ENCODE assay signal across 13 cellular contexts in genomic region chr11:59901306-59901705, GRCh38. TPM values are rescaled to one million over a fixed set of nuclear protein-coding genes. Genes with fewer than 3 reads are reported as not detected.
DNase-seq lines count a peak whose midpoint lies in the region; ATAC-seq and TF ChIP-seq lines count a peak whose summit lies in the region.
"Had no signal": no experiment of that assay in that cellular context is flagged by ENCODE, and none has a peak within 500 bp of the region (broad histone marks: within the 10 kb centered on the region; RNA-seq: fewer than 3 reads in every experiment).

No MANE protein-coding gene starts in this region.

- H3K27me3 ChIP-seq in HCT116 (ENCODE audit: insufficient read depth, low read length) (no peaks in the 10 kb centered on the region), SJCRH30 (no peaks in the 10 kb centered on the region), prostate gland (replicated peaks; ENCODE audit: insufficient read depth) (no peaks in the 10 kb centered on the region)
- H3K27me3 ChIP-seq in CD4-positive, alpha-beta memory T cell (ENCODE audit: insufficient read depth, low read length) = no peaks in the 10 kb centered on the region
- H3K27me3 ChIP-seq: Peyer's patch had no signal

- CTCF ChIA-PET in HCT116 (lab: Charles Lee) = interaction anchor here (2.4 kb wide), 1 partner anchor 18 kb away, joined by 8 read pairs; no protein-coding TSS in a partner anchor
- CTCF ChIA-PET in CD4-positive, alpha-beta memory T cell (lab: Charles Lee; ENCODE audit: partially characterized antibody) = no interaction called here

- RAD21 ChIA-PET in HCT116 (lab: Charles Lee; ENCODE audit: low non-redundant PET in 1 of 2, low total read pairs in 2 of 2, uncharacterized antibody in 2 of 2, unreplicated experiment in 2 of 2) = no interaction called here

- H3K36me3 Mint-ChIP-seq in CD4-positive, alpha-beta memory T cell = no peaks in the 10 kb centered on the region

- H3K36me3 ChIP-seq in HCT116 (ENCODE audit: control insufficient read depth in 1 of 2, insufficient read depth in 2 of 2, low read length in 2 of 2) (no peaks in the 10 kb centered on the region), SJCRH30 (no peaks in the 10 kb centered on the region), prostate gland (no peaks in the 10 kb centered on the region)
- no peaks in the 10 kb centered on the region for H3K36me3 ChIP-seq in CD4-positive, alpha-beta memory T cell (ENCODE audit: insufficient read depth, low read length)
- H3K36me3 ChIP-seq: Peyer's patch had no signal

- intact Hi-C loops in HCT116 (cut with micrococcal nuclease) = no loop called here
- intact Hi-C loops in prostate gland (cut with DNase I) = no loop called here
- intact Hi-C loops in CD4-positive, alpha-beta memory T cell (cut with micrococcal nuclease) = no loop called here

- H2AFZ ChIP-seq in HCT116 (ENCODE audit: low read depth, low read length, poor library complexity, severe bottlenecking) = peak overlapping the region; percentile 50

- 13% methylated on average over 1 of the region's 1 CpG for WGBS in prostate gland

- H4K20me1 ChIP-seq in HCT116 (ENCODE audit: insufficient read depth) = no peaks in the 10 kb centered on the region

- peaks cover 0 to 6% (median 1%) of the 10 kb centered on the region in 8 donors for H3K9me3 Mint-ChIP-seq in CD4-positive, alpha-beta memory T cell

- POLR2A ChIA-PET in HCT116 (lab: Charles Lee) = no interaction called here
- POLR2A ChIA-PET in CD4-positive, alpha-beta memory T cell (lab: Charles Lee; ENCODE audit: partially characterized antibody) = no interaction called here

- H3K9me3 ChIP-seq in HCT116 (ENCODE audit: control insufficient read depth in 1 of 2, insufficient read depth in 1 of 2, low read depth in 1 of 2, low read length in 2 of 2) (no peaks in the 10 kb centered on the region), SJCRH30 (replicated peaks) (no peaks in the 10 kb centered on the region; the same call in 1 of the 2 replicates), prostate gland (no peaks in the 10 kb centered on the region)
- H3K9me3 ChIP-seq in CD4-positive, alpha-beta memory T cell (ENCODE audit: control insufficient read depth in 1 of 2, low read length in 2 of 2) = no peaks in the 10 kb centered on the region
- H3K9me3 ChIP-seq: Peyer's patch had no signal

- no peaks in the 10 kb centered on the region for H3K9me2 ChIP-seq in HCT116 (ENCODE audit: insufficient read depth)

- DNase-seq in HCT116 (ENCODE audit: low read depth, low spot score) = peak; percentile 22
- peak; percentile 39 to 60 for DNase-seq in SJCRH30
- peak; percentile 92 for DNase-seq in pulmonary artery endothelial cell (ENCODE audit: low read depth, low spot score)
- DNase-seq in prostate gland (ENCODE audit: low spot score) = no peak
- DNase-seq in CD4-positive, alpha-beta memory T cell = no peak
- DNase-seq: midbrain; NCI-H2171; Peyer's patch; stimulated activated CD8-positive, alpha-beta memory T cell treated with anti-CD3 and anti-CD28 coated beads, Interleukin-4, amount 100 ng/mL, for 48 hours had no signal

- no peak for TF ChIP-seq RAD21 in HCT116 (IDR thresholded peaks at IDR 0.05; ENCODE audit: low read depth)

- H3K4me1 ChIP-seq in HCT116 (ENCODE audit: control insufficient read depth in 1 of 2, insufficient read depth in 2 of 2, low read length in 2 of 2) = peaks cover 7 to 20% of the 10 kb centered on the region in 2 experiments; a peak in 3 of 4 replicates
- peaks cover 14% of the 10 kb centered on the region for H3K4me1 ChIP-seq in SJCRH30
- H3K4me1 ChIP-seq in prostate gland (replicated peaks) = no peaks in the 10 kb centered on the region
- no peaks in the 10 kb centered on the region for H3K4me1 ChIP-seq in CD4-positive, alpha-beta memory T cell (ENCODE audit: insufficient read depth, low read length)
- H3K4me1 ChIP-seq: Peyer's patch had no signal

- peak overlapping the region; percentile 3; the same call in 1 of the 2 replicates for H3K9ac ChIP-seq in HCT116 (ENCODE audit: low read length)

- H3K4me3 ChIP-seq in HCT116 (replicated peaks in 1 of 2; ENCODE audit: low read depth in 1 of 2, low read length in 2 of 2) (peak overlapping the region in 1 of 2 experiments; percentile 3; a peak in 1 of 4 replicates), SJCRH30 (no peak overlapping the region), prostate gland (no peak overlapping the region)
- no peak overlapping the region for H3K4me3 ChIP-seq in CD4-positive, alpha-beta memory T cell (ENCODE audit: low read length in 2 of 2)
- H3K4me3 ChIP-seq: Peyer's patch had no signal

- no peak overlapping the region for H3K4me3 Mint-ChIP-seq in CD4-positive, alpha-beta memory T cell

- peak overlapping the region; percentile 31 for H3K4me2 ChIP-seq in HCT116 (ENCODE audit: low read length)

- H3K79me2 ChIP-seq in HCT116 (ENCODE audit: insufficient read depth, low read length) = no peaks in the 10 kb centered on the region

- ATAC-seq in HCT116 (peak; percentile 58; the same call in 1 of the 2 replicates), esophagus mucosa (peak; percentile 78), GM19351 (IDR thresholded peaks at IDR 0.05; ENCODE audit: unreplicated experiment) (no peak), HG02610 (IDR thresholded peaks at IDR 0.05; ENCODE audit: unreplicated experiment) (no peak)

- H3K4me1 Mint-ChIP-seq in CD4-positive, alpha-beta memory T cell = peaks cover 0 to 3% (median 0%) of the 10 kb centered on the region in 4 donors

- H3K27ac ChIP-seq in HCT116 (ENCODE audit: low read depth, low read length) (no peak overlapping the region), SJCRH30 (peak overlapping the region; percentile 56), prostate gland (no peak overlapping the region)
- H3K27ac ChIP-seq in CD4-positive, alpha-beta memory T cell (ENCODE audit: low read depth, low read length) = no peak overlapping the region
- H3K27ac ChIP-seq: Peyer's patch had no signal

- TF ChIP-seq CTCF in HCT116 (IDR thresholded peaks at IDR 0.05 in 2 of 3, conservative IDR thresholded peaks at IDR 0.05 in 1 of 3; ENCODE audit: borderline replicate concordance in 1 of 3, insufficient read depth in 1 of 3, low read depth in 2 of 3, low read length in 2 of 3) (no peak), prostate gland (IDR thresholded peaks at IDR 0.05) (no peak)

- peaks cover 2% of the 10 kb centered on the region in 2 donors for H3K27me3 Mint-ChIP-seq in CD4-positive, alpha-beta memory T cell

- BruUV-seq in HCT116 (replicated peaks; lab: Mats Ljungman, UMichigan) = no TSS peak

- no peak overlapping the region for H3K27ac Mint-ChIP-seq in CD4-positive, alpha-beta memory T cell

- TF ChIP-seq POLR2A in HCT116 (IDR thresholded peaks at IDR 0.05; ENCODE audit: borderline replicate concordance, extremely low read depth, insufficient read depth, insufficient read length) (no peak), prostate gland (IDR thresholded peaks at IDR 0.05) (no peak)

TF ChIP-seq in HCT116, 20 proteins besides CTCF, POLR2A, EP300 and RAD21 (continues in another document):
- TF ChIP-seq ZBTB33 (IDR thresholded peaks at IDR 0.05; ENCODE audit: extremely low read depth, insufficient replicate concordance, low read length) = no peak
- TF ChIP-seq SP1 (IDR thresholded peaks at IDR 0.05; ENCODE audit: low read depth) = no peak; the same call in 1 of the 2 replicates
- no peak for TF ChIP-seq SIN3A (IDR thresholded peaks at IDR 0.05; ENCODE audit: low read depth)
- TF ChIP-seq CEBPB (IDR thresholded peaks at IDR 0.05; ENCODE audit: low read depth) = no peak
- no peak for TF ChIP-seq FOSL1 (IDR thresholded peaks at IDR 0.05; ENCODE audit: low read depth)
- no peak for TF ChIP-seq MAX (IDR thresholded peaks at IDR 0.05)

RNA-seq across cellular contexts. Expression of gene OOSP3, which starts 22.7 kb away (rescaled TPM):
- not detected for total RNA-seq in HCT116 (2021; ENCODE audit: unreplicated experiment)
- not detected in 2 replicates for polyA plus RNA-seq in HCT116 (2012)
- total RNA-seq in SJCRH30 (2014; rRNA removed; shearing (Covaris generic)) = not detected in 2 replicates
- total RNA-seq in esophagus mucosa = not detected
- not detected in 2 replicates for total RNA-seq in pulmonary artery endothelial cell
- total RNA-seq in prostate gland = not detected
- not detected for total RNA-seq in CD4-positive, alpha-beta memory T cell
- polyA plus RNA-seq in CD4-positive, alpha-beta memory T cell = not detected
- total RNA-seq: cerebellum, Peyer's patch had no signal

RNA-seq across cellular contexts. Expression of gene TCN1, which starts 35.0 kb away (rescaled TPM):
- total RNA-seq in HCT116 (2021; ENCODE audit: unreplicated experiment) (1.7 TPM), esophagus mucosa (45.8 TPM), pulmonary artery endothelial cell (not detected in 2 replicates), prostate gland (1 to 10 TPM; 1.0 to 8.1 TPM)
- 1.6 and 1.8 TPM in 2 replicates for polyA plus RNA-seq in HCT116 (2012)
- not detected in 2 replicates for total RNA-seq in SJCRH30 (2014; rRNA removed; shearing (Covaris generic))
- total RNA-seq in CD4-positive, alpha-beta memory T cell = under 1 TPM; 0.38 to 0.42 TPM
- polyA plus RNA-seq in CD4-positive, alpha-beta memory T cell = not detected
- total RNA-seq: cerebellum, Peyer's patch had no signal

RNA-seq across cellular contexts. Expression of gene OOSP1, which starts 36.9 kb away (rescaled TPM):
- not detected for total RNA-seq in HCT116 (2021; ENCODE audit: unreplicated experiment)
- not detected in 2 replicates for polyA plus RNA-seq in HCT116 (2012)
- not detected in 2 replicates for total RNA-seq in SJCRH30 (2014; rRNA removed; shearing (Covaris generic))
- not detected for total RNA-seq in esophagus mucosa
- not detected in 2 replicates for total RNA-seq in pulmonary artery endothelial cell
- total RNA-seq in prostate gland = not detected
- total RNA-seq in CD4-positive, alpha-beta memory T cell = not detected
- not detected for polyA plus RNA-seq in CD4-positive, alpha-beta memory T cell
- total RNA-seq: cerebellum, Peyer's patch had no signal

RNA-seq across cellular contexts. Expression of gene CBLIF, which starts 56.0 kb away (rescaled TPM):
- total RNA-seq in HCT116 (2021; ENCODE audit: unreplicated experiment) = not detected
- polyA plus RNA-seq in HCT116 (2012) = not detected in 2 replicates
- total RNA-seq in SJCRH30 (2014; rRNA removed; shearing (Covaris generic)) = not detected in 2 replicates
- not detected for total RNA-seq in esophagus mucosa
- total RNA-seq in pulmonary artery endothelial cell = not detected in 2 replicates
- not detected for total RNA-seq in prostate gland
- total RNA-seq in CD4-positive, alpha-beta memory T cell = not detected
- polyA plus RNA-seq in CD4-positive, alpha-beta memory T cell = not detected
- total RNA-seq: cerebellum, Peyer's patch had no signal

Comparison
In these comparisons a context has a peak if more than half of its experiments do, and no peak if none do; other contexts are left out.
1. ATAC-seq: peak in HCT116 (single experiment) and esophagus mucosa (single experiment); none in GM19351 (single experiment) and HG02610 (single experiment).
2. DNase-seq: peak in HCT116 (single experiment), SJCRH30 (2 of 2) and pulmonary artery endothelial cell (single experiment); none in prostate gland (single experiment) and CD4-positive, alpha-beta memory T cell (0 of 5).